In the genomic region with DNA sequence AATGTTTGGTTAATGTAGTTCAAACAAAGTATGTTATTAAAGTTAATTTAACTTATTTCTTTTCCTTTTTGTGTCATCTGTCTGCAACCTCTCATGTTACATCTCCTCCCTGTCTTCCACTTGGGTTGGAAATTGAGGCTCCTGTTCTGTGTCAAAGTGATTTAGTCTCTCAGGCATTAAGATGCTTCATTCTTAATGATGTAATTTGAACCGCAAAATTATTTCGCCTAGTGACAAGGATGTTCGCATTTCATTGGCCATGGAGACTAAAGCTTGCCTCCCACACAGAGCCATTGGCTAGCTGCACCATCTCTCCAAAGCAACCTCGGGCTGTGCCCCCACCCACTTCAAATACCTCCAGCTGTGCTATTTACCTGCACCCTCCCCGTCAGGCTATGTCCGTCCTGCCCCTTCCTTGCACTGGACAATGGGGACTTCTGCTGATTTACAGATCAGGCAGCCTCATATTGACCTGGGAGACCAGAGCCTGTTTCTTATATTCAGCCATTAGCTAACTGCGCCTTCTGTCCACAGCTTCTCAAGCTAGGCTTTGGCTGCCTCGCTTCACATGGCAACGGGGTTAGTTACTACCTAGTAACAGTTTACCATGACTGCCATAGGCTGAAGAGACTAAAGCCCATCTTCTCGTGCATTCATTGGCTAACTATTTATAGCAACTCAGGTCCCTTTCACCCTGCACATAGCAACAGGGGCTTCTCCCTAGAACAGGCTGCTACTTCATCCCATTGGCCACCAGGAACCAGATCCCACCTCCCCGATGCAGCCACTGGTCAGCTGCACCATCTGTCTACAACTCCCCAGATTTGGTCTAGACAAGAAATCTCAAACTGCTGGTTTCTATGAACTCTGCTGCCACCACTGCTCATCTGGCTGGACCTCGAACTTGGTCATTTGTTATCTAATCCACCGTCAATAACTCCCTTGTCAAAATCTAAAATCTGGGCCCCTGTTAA, we compare ENCODE assay signal across 8 cellular contexts. TPM values are rescaled to one million over a fixed set of nuclear protein-coding genes. Genes with fewer than 3 reads are reported as not detected.
DNase-seq lines count a peak whose midpoint lies in the region; ATAC-seq and TF ChIP-seq lines count a peak whose summit lies in the region.

No MANE protein-coding gene starts in this region.

- no peaks in the 10 kb centered on the region for H3K4me1 ChIP-seq in mesodermal cell (ENCODE audit: control insufficient read depth, insufficient read depth, low read length, poor library complexity, severe bottlenecking)
- H3K4me1 ChIP-seq in testis, result no peaks in the 10 kb centered on the region

- H3K9me3 ChIP-seq in mesodermal cell (ENCODE audit: control insufficient read depth, low read length) (no peaks in the 10 kb centered on the region), testis (no peaks in the 10 kb centered on the region)

- peak overlapping the region; percentile 48 for H3K4me3 ChIP-seq in AG10803 (ENCODE audit: low read length)
- H3K4me3 ChIP-seq in mesodermal cell (ENCODE audit: extremely low read depth, insufficient read depth, low read length, poor library complexity, severe bottlenecking), result peak overlapping the region; percentile 26
- peak overlapping the region in 1 of 2 donors; percentile 38 for H3K4me3 ChIP-seq in testis

- no peak for TF ChIP-seq CTCF in AG10803 (conservative IDR thresholded peaks at IDR 0.05; ENCODE audit: low read length)
- no peak for TF ChIP-seq CTCF in testis (IDR thresholded peaks at IDR 0.05)

- DNase-seq in AG10803 (ENCODE audit: low read depth) (peak; percentile 86), NCI-H187 (lab: John Stamatoyannopoulos, UW) (peak; percentile 22 to 67), UCSD-AML1 (lab: John Stamatoyannopoulos, UW; ENCODE audit: unreplicated experiment) (peak; percentile 21), testis (peak; percentile 82)

- H3K36me3 ChIP-seq in mesodermal cell (ENCODE audit: control insufficient read depth, insufficient read depth, low read length), result no peaks in the 10 kb centered on the region
- H3K36me3 ChIP-seq in testis (ENCODE audit: low read depth, missing control alignments), result no peaks in the 10 kb centered on the region

- intact Hi-C loops in testis (cut with DNase I; ENCODE audit: low total_unique reads), result no loop called here

- TF ChIP-seq POLR2A in testis (IDR thresholded peaks at IDR 0.05), result no peak

- 4 to 12% methylated on average over 4 to 8 of the region's 13 CpGs for WGBS in mesodermal cell (ENCODE audit: insufficient coverage in 2 of 2), 2 experiments
- WGBS in testis, 2 donors, result 1 to 2% methylated on average over 9 to 11 of the region's 13 CpGs

- peak overlapping the region; percentile 94 for H3K27ac ChIP-seq in mesodermal cell (ENCODE audit: low read depth, low read length, severe bottlenecking)
- H3K27ac ChIP-seq in testis, result peak overlapping the region; percentile 39 to 69

- ATAC-seq in GM18502 (IDR thresholded peaks at IDR 0.05; ENCODE audit: poor library complexity, unreplicated experiment) (peak; percentile 88), HG02852 (IDR thresholded peaks at IDR 0.05; ENCODE audit: unreplicated experiment) (peak; percentile 87), esophagus mucosa (peak; percentile 83)

- H3K27me3 ChIP-seq in testis, result no peaks in the 10 kb centered on the region

RNA-seq across cellular contexts. Expression of a gene that starts 8.6 kb away (rescaled TPM):
- total RNA-seq in esophagus mucosa (0.16 TPM), testis (under 1 TPM; 0.63 to 0.68 TPM)
- not detected for polyA plus RNA-seq in mesodermal cell (2013, experiment 1 of 2)
- not detected for polyA plus RNA-seq in mesodermal cell (2013, experiment 2 of 2)
- polyA plus RNA-seq in testis (ENCODE audit: insufficient read depth, low read depth, low replicate concordance), result 0.51 TPM

Comparison
In these comparisons a context has a peak if more than half of its experiments do, and no peak if none do; other contexts are left out.
1. DNase-seq: peak in every context shown above with its lines; median percentile 86 in AG10803; 82 in testis; 44 in NCI-H187; 21 in UCSD-AML1.